ENCODE assay signal across 9 cellular contexts in the genomic region with DNA sequence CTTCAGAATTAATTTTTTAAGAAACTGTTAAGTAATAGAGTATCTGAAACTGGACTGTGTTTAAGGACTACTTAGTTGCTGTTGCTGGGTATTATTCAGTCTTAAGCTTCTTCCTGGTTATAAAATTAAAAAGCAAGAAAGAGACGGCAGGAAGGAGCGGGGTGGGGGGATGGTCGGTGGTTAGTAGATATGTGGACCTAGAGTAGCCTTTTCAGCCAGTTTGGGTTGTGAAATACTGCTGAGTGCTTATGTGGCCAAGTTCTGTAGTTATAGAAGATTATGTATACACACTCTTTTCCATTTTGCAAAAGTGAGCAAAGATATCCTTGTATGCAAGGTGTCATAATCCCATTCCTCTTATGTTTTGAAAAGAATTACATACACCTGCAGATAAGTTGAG. TPM values are rescaled to one million over a fixed set of nuclear protein-coding genes. Genes with fewer than 3 reads are reported as not detected.
A peak's percentile ranks its signal among the peaks of the same experiment; 100 is the strongest.
DNase-seq lines count a peak whose midpoint lies in the region; ATAC-seq and TF ChIP-seq lines count a peak whose summit lies in the region.
"Had no signal": no experiment of that assay in that cellular context is flagged by ENCODE, and none has a peak within 500 bp of the region (broad histone marks: within the 10 kb centered on the region; RNA-seq: fewer than 3 reads in every experiment).

No MANE protein-coding gene starts in this region.

- WGBS in IMR-90 (ENCODE audit: extremely low coverage in 2 of 2, insufficient read length in 1 of 2), 2 experiments, result no CpG with 5 or more reads among the region's 3 CpGs

- H3K4me1 ChIP-seq in IMR-90 (ENCODE audit: control insufficient read depth, insufficient read depth, low read length), result peaks cover 40% of the 10 kb centered on the region

- peaks cover 25% of the 10 kb centered on the region for H3K9me1 ChIP-seq in IMR-90 (ENCODE audit: insufficient read depth, low read length)

- peak overlapping the region; percentile 97 for H3K14ac ChIP-seq in IMR-90 (replicated peaks; ENCODE audit: low read depth, low read length)

- POLR2A ChIA-PET in IMR-90 (lab: Charles Lee; ENCODE audit: unreplicated experiment), result interaction anchor here (0.6 to 0.8 kb wide), 2 partner anchors 21 to 177 kb away, joined by 3 to 6 read pairs; no protein-coding TSS in a partner anchor

- CTCF ChIA-PET in IMR-90 (lab: Yijun Ruan, JAX), result no interaction called here

- peaks cover 0 to 13% of the 10 kb centered on the region in 2 experiments; a peak in 1 of 4 replicates for H3K79me1 ChIP-seq in IMR-90 (ENCODE audit: low read depth in 1 of 2, low read length in 2 of 2)

- H3K4me2 ChIP-seq in IMR-90 (ENCODE audit: low read depth, low read length), result peak overlapping the region; percentile 70; the same call in 1 of the 2 replicates

- peak overlapping the region; percentile 95 for H4K5ac ChIP-seq in IMR-90 (ENCODE audit: low read depth, low read length)

- peak overlapping the region; percentile 95 for H2BK20ac ChIP-seq in IMR-90 (ENCODE audit: low read depth, low read length)

- no peaks in the 10 kb centered on the region for H3K36me3 Mint-ChIP-seq in nephron (ENCODE audit: low read depth)
- no peaks in the 10 kb centered on the region for H3K36me3 Mint-ChIP-seq in activated T-helper 1 cell treated with anti-CD3 and anti-CD28 coated beads, Interleukin-12 subunit alpha, Interleukin-12 subunit beta, Interleukin-2, Interleukin-4 antibody, amounts not matched to agents 30 ng/mL and 10 ng/mL and 1 ng/mL, durations not matched to agents 14 hours and 24 hours and 36 hours (ENCODE audit: low read depth)
- no peaks in the 10 kb centered on the region for H3K36me3 Mint-ChIP-seq in mesothelial cell of epicardium
- H3K36me3 Mint-ChIP-seq: activated naive CD8-positive, alpha-beta T cell had no signal

- peaks cover 77% of the 10 kb centered on the region for H3K4me1 Mint-ChIP-seq in nephron
- H3K4me1 Mint-ChIP-seq in activated T-helper 1 cell treated with anti-CD3 and anti-CD28 coated beads, Interleukin-12 subunit alpha, Interleukin-12 subunit beta, Interleukin-2, Interleukin-4 antibody, amounts not matched to agents 30 ng/mL and 10 ng/mL and 1 ng/mL, durations not matched to agents 14 hours and 24 hours and 36 hours (ENCODE audit: low read depth), result no peaks in the 10 kb centered on the region
- peaks cover 43% of the 10 kb centered on the region for H3K4me1 Mint-ChIP-seq in mesothelial cell of epicardium

- no peak overlapping the region for H2AFZ ChIP-seq in IMR-90 (replicated peaks; ENCODE audit: low read length, poor library complexity)

- no TSS peak for BruUV-seq in IMR-90 (replicated peaks; lab: Mats Ljungman, UMichigan)

- DNase-seq in GF-D8 (lab: John Stamatoyannopoulos, UW), result peak; percentile 39
- peak; percentile 85 for DNase-seq in IMR-90
- DNase-seq in brain microvascular endothelial cell, result peak; percentile 68
- no peak for DNase-seq in COR-L47 (lab: John Stamatoyannopoulos, UW)
- no peak for DNase-seq in activated T-helper 1 cell treated with anti-CD3 and anti-CD28 coated beads, Interleukin-12 subunit alpha, Interleukin-12 subunit beta, Interleukin-2, Interleukin-4 antibody, amounts not matched to agents 30 ng/mL and 10 ng/mL and 1 ng/mL, durations not matched to agents 14 hours and 24 hours and 36 hours (ENCODE audit: low spot score)
- DNase-seq in NCI-H1105 (lab: John Stamatoyannopoulos, UW), result no peak
- DNase-seq in mesothelial cell of epicardium (ENCODE audit: low spot score in 2 of 2, unreplicated experiment in 2 of 2), result no peak

- H4K91ac ChIP-seq in IMR-90 (ENCODE audit: insufficient read depth, low read depth, low read length), result peak overlapping the region; percentile 93

- dilution Hi-C loops in IMR-90 (cut with HindIII; ENCODE audit: low sequenced_read_pairs, unreplicated experiment), result no loop called here

- H3K4me3 ChIP-seq in IMR-90 (ENCODE audit: insufficient read depth, low read depth, low read length) (no peak overlapping the region), brain microvascular endothelial cell (ENCODE audit: low read depth, low read length) (no peak overlapping the region)

- TF ChIP-seq CTCF in IMR-90 (conservative IDR thresholded peaks at IDR 0.05; ENCODE audit: low read depth, low read length) (no peak), brain microvascular endothelial cell (IDR thresholded peaks at IDR 0.05; ENCODE audit: low read depth, low read length, missing control alignments) (no peak), nephron (IDR thresholded peaks at IDR 0.05; ENCODE audit: unreplicated experiment in 3 of 3) (no peak), mesothelial cell of epicardium (IDR thresholded peaks at IDR 0.05; ENCODE audit: unreplicated experiment) (no peak)

- H3K36me3 ChIP-seq in IMR-90 (ENCODE audit: control insufficient read depth, insufficient read depth, low read length) (peaks cover 9% of the 10 kb centered on the region), brain microvascular endothelial cell (replicated peaks) (peaks cover 2% of the 10 kb centered on the region)

- H3K9me3 Mint-ChIP-seq in nephron, result no peaks in the 10 kb centered on the region
- no peaks in the 10 kb centered on the region for H3K9me3 Mint-ChIP-seq in activated T-helper 1 cell treated with anti-CD3 and anti-CD28 coated beads, Interleukin-12 subunit alpha, Interleukin-12 subunit beta, Interleukin-2, Interleukin-4 antibody, amounts not matched to agents 30 ng/mL and 10 ng/mL and 1 ng/mL, durations not matched to agents 14 hours and 24 hours and 36 hours
- H3K9me3 Mint-ChIP-seq in mesothelial cell of epicardium, result no peaks in the 10 kb centered on the region

- peak overlapping the region; percentile 73 to 79 for H4K8ac ChIP-seq in IMR-90 (ENCODE audit: low read depth in 2 of 2, low read length in 2 of 2)

- H2BK5ac ChIP-seq in IMR-90 (ENCODE audit: low read depth, low read length, poor library complexity, severe bottlenecking), result peak overlapping the region; percentile 90

- TF ChIP-seq RAD21 in IMR-90 (IDR thresholded peaks at IDR 0.05; ENCODE audit: low read length), result no peak

- no peaks in the 10 kb centered on the region for H3K27me3 ChIP-seq in IMR-90 (ENCODE audit: control insufficient read depth, insufficient read depth, low read length)
- H3K27me3 ChIP-seq in brain microvascular endothelial cell (replicated peaks), result no peaks in the 10 kb centered on the region

- H3K9ac ChIP-seq in IMR-90 (ENCODE audit: low read depth, low read length), result peak overlapping the region; percentile 90

- intact Hi-C loops in IMR-90 (cut with micrococcal nuclease), result no loop called here
- intact Hi-C loops in activated T-helper 1 cell treated with anti-CD3 and anti-CD28 coated beads, Interleukin-12 subunit alpha, Interleukin-12 subunit beta, Interleukin-2, Interleukin-4 antibody, amounts not matched to agents 30 ng/mL and 10 ng/mL and 1 ng/mL, durations not matched to agents 14 hours and 24 hours and 36 hours (cut with micrococcal nuclease), result no loop called here

- H2AK9ac ChIP-seq in IMR-90 (replicated peaks; ENCODE audit: low read depth, low read length, poor library complexity), result no peak overlapping the region

- H2BK15ac ChIP-seq in IMR-90 (ENCODE audit: low read depth, low read length), result peak overlapping the region; percentile 98; the same call in 2 of the 3 replicates

- no peaks in the 10 kb centered on the region for H3K9me3 ChIP-seq in IMR-90 (ENCODE audit: control insufficient read depth, insufficient read depth, low read length)

- H2AK5ac ChIP-seq in IMR-90 (ENCODE audit: low read depth, low read length), result peak overlapping the region; percentile 11; the same call in 1 of the 2 replicates

- H3K27ac ChIP-seq in IMR-90 (ENCODE audit: insufficient read depth, low read length) (peak overlapping the region; percentile 66), brain microvascular endothelial cell (peak overlapping the region; percentile 62)

- H3K18ac ChIP-seq in IMR-90 (ENCODE audit: low read depth, low read length), result peak overlapping the region; percentile 100

- H4K20me1 ChIP-seq in IMR-90 (ENCODE audit: insufficient read depth, low read length), result peaks cover 76% of the 10 kb centered on the region

- H3K27me3 Mint-ChIP-seq in nephron (ENCODE audit: low read depth) (no peaks in the 10 kb centered on the region), mesothelial cell of epicardium (ENCODE audit: low read depth) (no peaks in the 10 kb centered on the region)
- H3K27me3 Mint-ChIP-seq in activated T-helper 1 cell treated with anti-CD3 and anti-CD28 coated beads, Interleukin-12 subunit alpha, Interleukin-12 subunit beta, Interleukin-2, Interleukin-4 antibody, amounts not matched to agents 30 ng/mL and 10 ng/mL and 1 ng/mL, durations not matched to agents 14 hours and 24 hours and 36 hours (ENCODE audit: insufficient read depth), result peaks cover 3% of the 10 kb centered on the region

- H3K23ac ChIP-seq in IMR-90 (ENCODE audit: low read depth, low read length), result peak overlapping the region; percentile 95

- H3K4ac ChIP-seq in IMR-90 (ENCODE audit: low read depth, low read length), result peak overlapping the region; percentile 99

- H3K4me3 Mint-ChIP-seq in nephron (peak overlapping the region in 1 of 3 experiments; percentile 5), mesothelial cell of epicardium (no peak overlapping the region)
- no peak overlapping the region for H3K4me3 Mint-ChIP-seq in activated T-helper 1 cell treated with anti-CD3 and anti-CD28 coated beads, Interleukin-12 subunit alpha, Interleukin-12 subunit beta, Interleukin-2, Interleukin-4 antibody, amounts not matched to agents 30 ng/mL and 10 ng/mL and 1 ng/mL, durations not matched to agents 14 hours and 24 hours and 36 hours
- H3K4me3 Mint-ChIP-seq: activated naive CD8-positive, alpha-beta T cell had no signal

- in situ Hi-C loops in IMR-90 (cut with MboI; ENCODE audit: low sequenced_read_pairs), result no loop called here
- in situ Hi-C loops in brain microvascular endothelial cell (cut with HindIII; ENCODE audit: low pct_ligation_motif_present, low sequenced_read_pairs), result no loop called here

- peak; percentile 58 for ATAC-seq in IMR-90 (ENCODE audit: low read depth)

- no peak for TF ChIP-seq POLR2A in IMR-90 (IDR thresholded peaks at IDR 0.05; ENCODE audit: low read depth, low read length)

- peak overlapping the region; percentile 94 for H3K56ac ChIP-seq in IMR-90 (ENCODE audit: extremely low read depth, insufficient read depth, low read length)

- H3K27ac Mint-ChIP-seq in nephron (peak overlapping the region in 2 of 3 experiments; percentile 7 to 45), mesothelial cell of epicardium (no peak overlapping the region)
- H3K27ac Mint-ChIP-seq in activated T-helper 1 cell treated with anti-CD3 and anti-CD28 coated beads, Interleukin-12 subunit alpha, Interleukin-12 subunit beta, Interleukin-2, Interleukin-4 antibody, amounts not matched to agents 30 ng/mL and 10 ng/mL and 1 ng/mL, durations not matched to agents 14 hours and 24 hours and 36 hours, result no peak overlapping the region
- H3K27ac Mint-ChIP-seq: activated naive CD8-positive, alpha-beta T cell had no signal

- H2BK120ac ChIP-seq in IMR-90 (ENCODE audit: low read depth, low read length), result peak overlapping the region; percentile 96

RNA-seq across cellular contexts. Expression of gene TRIO, which starts 28.5 kb away (rescaled TPM):
- total RNA-seq in IMR-90 (2012; rRNA removed) (487 and 522 TPM in 2 replicates), mesothelial cell of epicardium (190 to 209 TPM (median 200 TPM) in 3 replicates)
- 206 and 225 TPM in 2 replicates for polyA plus RNA-seq in IMR-90 (2012; rRNA removed)
- 126 and 196 TPM in 2 replicates for polyA plus RNA-seq in IMR-90 (2012; cell fraction: cytosol; rRNA removed)
- polyA plus RNA-seq in IMR-90 (2012; cell fraction: nucleus; rRNA removed; ENCODE audit: low replicate concordance), result 1,045 and 1,428 TPM in 2 replicates
- total RNA-seq in activated T-helper 1 cell treated with anti-CD3 and anti-CD28 coated beads, Interleukin-12 subunit alpha, Interleukin-12 subunit beta, Interleukin-2, Interleukin-4 antibody, amounts not matched to agents 30 ng/mL and 10 ng/mL and 1 ng/mL, durations not matched to agents 14 hours and 24 hours and 36 hours, result 10.2 and 11.4 TPM in 2 replicates

Comparison
In these comparisons a context has a peak if more than half of its experiments do, and no peak if none do; other contexts are left out.
1. DNase-seq: peak in GF-D8 (single experiment), IMR-90 (single experiment) and brain microvascular endothelial cell (single experiment); none in COR-L47 (single experiment), activated T-helper 1 cell treated with anti-CD3 and anti-CD28 coated beads, Interleukin-12 subunit alpha, Interleukin-12 subunit beta, Interleukin-2, Interleukin-4 antibody, amounts not matched to agents 30 ng/mL and 10 ng/mL and 1 ng/mL, durations not matched to agents 14 hours and 24 hours and 36 hours (single experiment), NCI-H1105 (single experiment) and mesothelial cell of epicardium (0 of 2).
2. H3K27ac Mint-ChIP-seq: peak in nephron (2 of 3); none in activated T-helper 1 cell treated with anti-CD3 and anti-CD28 coated beads, Interleukin-12 subunit alpha, Interleukin-12 subunit beta, Interleukin-2, Interleukin-4 antibody, amounts not matched to agents 30 ng/mL and 10 ng/mL and 1 ng/mL, durations not matched to agents 14 hours and 24 hours and 36 hours (single experiment) and mesothelial cell of epicardium (single experiment).
3. RNA of gene TRIO, which starts 28.5 kb away (total RNA-seq): 487 to 522 TPM in IMR-90 and 190 to 209 TPM in mesothelial cell of epicardium; 10.2 to 11.4 TPM in activated T-helper 1 cell treated with anti-CD3 and anti-CD28 coated beads, Interleukin-12 subunit alpha, Interleukin-12 subunit beta, Interleukin-2, Interleukin-4 antibody, amounts not matched to agents 30 ng/mL and 10 ng/mL and 1 ng/mL, durations not matched to agents 14 hours and 24 hours and 36 hours; every median in the first group is over 10 times any median in the second.